ENCODE assay signal across 18 cellular contexts in the genomic region with DNA sequence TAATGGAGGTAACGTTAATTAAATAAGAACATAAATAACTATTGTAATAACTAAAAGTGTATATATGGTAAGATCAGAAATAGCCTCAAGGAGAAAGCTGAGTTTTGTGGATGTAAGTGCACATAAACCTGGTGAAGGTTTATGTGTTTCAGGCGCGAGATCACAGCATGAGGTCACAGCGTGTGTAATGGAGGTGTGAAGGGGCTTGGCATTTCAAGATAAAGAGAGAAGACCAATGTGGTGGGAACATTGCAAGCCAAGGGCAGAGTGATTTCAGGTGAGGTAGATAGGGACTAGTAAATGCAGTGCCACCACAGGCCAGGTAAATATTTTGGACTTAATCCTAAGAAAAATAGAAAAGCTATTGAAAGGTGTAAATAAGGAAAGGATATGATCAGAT.
"Had no signal": no experiment of that assay in that cellular context is flagged by ENCODE, and none has a peak within 500 bp of the region (broad histone marks: within the 10 kb centered on the region; RNA-seq: fewer than 3 reads in every experiment).

No MANE protein-coding gene starts in this region.

- DNase-seq: kidney glomerular epithelial cell; left cardiac atrium; left ventricle myocardium superior; lower lobe of right lung; mammary epithelial cell; midbrain; mucosa of descending colon; naive thymus-derived CD4-positive, alpha-beta T cell; ovary; right lobe of liver; stimulated activated CD4-positive, alpha-beta T cell treated with anti-CD3 and anti-CD28 coated beads, Interleukin-1b, Interleukin-23, amount 100 ng/mL, for 48 hours; stimulated activated CD4-positive, alpha-beta T cell treated with anti-CD3 and anti-CD28 coated beads, Interleukin-2, amount 100 ng/mL, for 48 hours; stimulated activated CD4-positive, alpha-beta T cell treated with anti-CD3 and anti-CD28 coated beads, Interleukin-4, amount 100 ng/mL, for 4 hours; stimulated activated CD8-positive, alpha-beta memory T cell treated with anti-CD3 and anti-CD28 coated beads, Interleukin-4, amount 100 ng/mL, for 48 hours; stimulated activated naive CD4-positive, alpha-beta T cell treated with Interleukin-2 at 50 U/mL for 16 hours; stimulated activated naive CD8-positive, alpha-beta T cell treated with anti-CD3 and anti-CD28 coated beads, Interleukin-15, amount 100 ng/mL, for 72 hours; substantia nigra; uterus had no signal
